In the genomic region with DNA sequence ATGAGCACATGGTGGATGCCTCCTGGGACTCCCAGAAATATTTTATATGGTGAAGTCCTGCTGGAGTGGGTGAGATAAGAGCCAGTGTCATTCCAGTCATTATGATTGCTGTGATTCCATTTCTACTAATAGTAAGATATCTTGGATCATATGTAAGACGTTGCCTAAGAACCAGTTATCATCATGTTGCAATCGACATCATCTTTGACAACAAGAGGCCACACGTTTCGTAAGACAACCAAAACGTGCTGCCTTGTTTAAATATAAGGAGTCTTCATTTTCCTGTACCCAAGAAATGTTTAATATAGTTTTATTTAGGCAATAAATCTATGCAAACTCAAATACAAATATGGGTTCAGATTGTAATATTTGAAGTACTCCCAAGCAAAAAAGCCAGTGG, we compare ENCODE assay signal across 28 cellular contexts.
"Had no signal": no experiment of that assay in that cellular context is flagged by ENCODE, and none has a peak within 500 bp of the region (broad histone marks: within the 10 kb centered on the region; RNA-seq: fewer than 3 reads in every experiment).

No MANE protein-coding gene starts in this region.

- H3K27ac Mint-ChIP-seq: activated B cell treated with CpG ODN at 0.5 μM for 24 hours; activated CD4-positive, alpha-beta T cell treated with anti-CD3 and anti-CD28 coated beads for 36 hours; activated naive CD8-positive, alpha-beta T cell treated with anti-CD3 and anti-CD28 coated beads for 36 hours; activated T-helper 2 cell treated with anti-CD3 and anti-CD28 coated beads, Interferon-gamma antibody, Interleukin-2, Interleukin-4, amounts not matched to agents 10 μg/mL and 5 μg/mL and 100 μg/mL, durations not matched to agents 14 hours and 24 hours and 36 hours; nephron; stimulated activated naive CD8-positive, alpha-beta T cell treated with anti-CD3 and anti-CD28 coated beads, Interleukin-15, Interleukin-2, amounts not matched to agents 100 ng/mL and 50 ng/mL, for 24 hours had no signal

- DNase-seq: activated B cell treated with CpG ODN at 0.5 μM for 24 hours; activated CD4-positive, alpha-beta T cell treated with anti-CD3 and anti-CD28 coated beads for 36 hours; activated CD4-positive, alpha-beta T cell treated with anti-CD3 and anti-CD28 coated beads, Interleukin-2, amount 50 U/mL, for 4 hours; activated CD8-positive, alpha-beta memory T cell treated with anti-CD3 and anti-CD28 coated beads for 24 hours; activated CD8-positive, alpha-beta memory T cell treated with anti-CD3 and anti-CD28 coated beads, Interleukin-2, amount 50 U/mL, for 48 hours; activated naive CD4-positive, alpha-beta T cell; activated naive CD8-positive, alpha-beta T cell treated with anti-CD3 and anti-CD28 coated beads for 36 hours; activated T-cell treated with anti-CD3 and anti-CD28 coated beads, Interleukin-2, amount 50 U/mL, for 4 hours; amniotic stem cell; colonic mucosa; dorsolateral prefrontal cortex; foreskin melanocyte; hippocampal formation; left ventricle myocardium inferior; midbrain; pancreas; psoas muscle; stimulated activated CD4-positive, alpha-beta T cell treated with anti-CD3 and anti-CD28 coated beads, Interleukin-1b, Interleukin-23, amount 100 ng/mL, for 48 hours; substantia nigra; T-helper 9 cell; thyroid gland; upper lobe of right lung had no signal

- H3K9me3 Mint-ChIP-seq: activated T-helper 2 cell treated with anti-CD3 and anti-CD28 coated beads, Interferon-gamma antibody, Interleukin-2, Interleukin-4, amounts not matched to agents 10 μg/mL and 5 μg/mL and 100 μg/mL, durations not matched to agents 14 hours and 24 hours and 36 hours; stimulated activated naive CD8-positive, alpha-beta T cell treated with anti-CD3 and anti-CD28 coated beads, Interleukin-15, Interleukin-2, amounts not matched to agents 100 ng/mL and 50 ng/mL, for 24 hours had no signal

- H3K4me3 ChIP-seq: breast epithelium, colonic mucosa, dorsolateral prefrontal cortex, left ventricle myocardium inferior, pancreas, psoas muscle, right atrium auricular region, thyroid gland, upper lobe of right lung had no signal

- ATAC-seq: activated CD4-positive, alpha-beta T cell treated with anti-CD3 and anti-CD28 coated beads for 36 hours; activated T-cell treated with anti-CD3 and anti-CD28 coated beads, Interleukin-2, amount 50 U/mL, for 4 hours; pancreas; psoas muscle; upper lobe of right lung had no signal

- H3K36me3 Mint-ChIP-seq: activated naive CD8-positive, alpha-beta T cell treated with anti-CD3 and anti-CD28 coated beads for 36 hours had no signal

- H3K4me1 Mint-ChIP-seq: activated B cell treated with CpG ODN at 0.5 μM for 24 hours; activated CD4-positive, alpha-beta T cell treated with anti-CD3 and anti-CD28 coated beads for 36 hours; activated naive CD8-positive, alpha-beta T cell treated with anti-CD3 and anti-CD28 coated beads for 36 hours; central memory CD8-positive, alpha-beta T cell; nephron had no signal

- H3K4me3 Mint-ChIP-seq: activated B cell treated with CpG ODN at 0.5 μM for 24 hours; activated CD4-positive, alpha-beta T cell treated with anti-CD3 and anti-CD28 coated beads for 36 hours; activated naive CD8-positive, alpha-beta T cell treated with anti-CD3 and anti-CD28 coated beads for 36 hours; activated T-cell treated with anti-CD3 and anti-CD28 coated beads, Interleukin-2, amount 50 U/mL, for 4 hours; central memory CD8-positive, alpha-beta T cell; nephron; stimulated activated naive CD8-positive, alpha-beta T cell treated with anti-CD3 and anti-CD28 coated beads, Interleukin-15, Interleukin-2, amounts not matched to agents 100 ng/mL and 50 ng/mL, for 24 hours had no signal

- H3K27me3 Mint-ChIP-seq: activated naive CD8-positive, alpha-beta T cell treated with anti-CD3 and anti-CD28 coated beads for 36 hours had no signal
